ENCODE assay signal across 20 cellular contexts in genomic region chr1:213687802-213688201, GRCh38.
"Had no signal": no experiment of that assay in that cellular context is flagged by ENCODE, and none has a peak within 500 bp of the region (broad histone marks: within the 10 kb centered on the region; RNA-seq: fewer than 3 reads in every experiment).

No MANE protein-coding gene starts in this region.

- H3K9me3 ChIP-seq: gastroesophageal sphincter, lower lobe of right lung, right lobe of liver, testis, upper lobe of left lung had no signal

- H3K4me1 ChIP-seq: gastroesophageal sphincter, lower lobe of right lung, parathyroid adenoma, testis, upper lobe of left lung had no signal

- H3K36me3 Mint-ChIP-seq: immature natural killer cell; natural killer cell treated with Interleukin-12 subunit alpha and Interleukin-12 subunit beta and Interleukin-15 and Interleukin-18, amount 100 ng/mL, for 72 hours; stimulated activated memory B cell treated with anti-CD40 and anti-IgM and Interleukin-4, amounts not matched to agents 10 μg/mL and 1 μg/mL and 100 μg/mL, for 72 hours had no signal

- ATAC-seq: activated CD4-positive, CD25-positive, alpha-beta regulatory T cell treated with anti-CD3 and anti-CD28 coated beads, Interleukin-2, amount 50 U/mL, for 24 hours; activated CD8-positive, alpha-beta T cell treated with anti-CD3 and anti-CD28 coated beads, Interleukin-2, amount 10 ng/mL, durations not matched to agents 7 days and 5 days; gastroesophageal sphincter; lower lobe of right lung; natural killer cell treated with Interleukin-12 subunit alpha and Interleukin-12 subunit beta and Interleukin-15 and Interleukin-18, amount 100 ng/mL, for 72 hours; right lobe of liver had no signal

- H3K27ac Mint-ChIP-seq: activated CD4-positive, alpha-beta T cell treated with anti-CD3 and anti-CD28 coated beads, Interleukin-2, amount 10 ng/mL, durations not matched to agents 7 days and 5 days; activated CD8-positive, alpha-beta T cell treated with anti-CD3 and anti-CD28 coated beads, Interleukin-2, amount 10 ng/mL, durations not matched to agents 7 days and 5 days; activated naive CD4-positive, alpha-beta T cell treated with anti-CD3 and anti-CD28 coated beads for 36 hours; activated T-cell treated with anti-CD3 and anti-CD28 coated beads, Interleukin-2, amount 50 U/mL, for 24 hours; activated T-helper 2 cell treated with anti-CD3 and anti-CD28 coated beads, Interferon-gamma antibody, Interleukin-2, Interleukin-4, amounts not matched to agents 10 μg/mL and 5 μg/mL and 100 μg/mL, durations not matched to agents 14 hours and 24 hours and 36 hours; immature natural killer cell; natural killer cell treated with Interleukin-12 subunit alpha and Interleukin-12 subunit beta and Interleukin-15 and Interleukin-18, amount 100 ng/mL, for 72 hours; stimulated activated memory B cell treated with anti-CD40 and anti-IgM and Interleukin-4, amounts not matched to agents 10 μg/mL and 1 μg/mL and 100 μg/mL, for 72 hours; T-helper 2 cell treated with Interferon-gamma antibody and Interleukin-4, amounts not matched to agents 5 μg/mL and 100 μg/mL, for 36 hours had no signal

- H3K36me3 ChIP-seq: gastroesophageal sphincter, lower lobe of right lung, right lobe of liver, upper lobe of left lung had no signal

- H3K27me3 Mint-ChIP-seq: activated CD4-positive, alpha-beta T cell treated with anti-CD3 and anti-CD28 coated beads, Interleukin-2, amount 10 ng/mL, durations not matched to agents 7 days and 5 days; activated T-cell treated with anti-CD3 and anti-CD28 coated beads, Interleukin-2, amount 50 U/mL, for 24 hours; stimulated activated memory B cell treated with anti-CD40 and anti-IgM and Interleukin-4, amounts not matched to agents 10 μg/mL and 1 μg/mL and 100 μg/mL, for 72 hours had no signal

- H3K4me1 Mint-ChIP-seq: activated CD4-positive, alpha-beta T cell treated with anti-CD3 and anti-CD28 coated beads, Interleukin-2, amount 10 ng/mL, durations not matched to agents 7 days and 5 days; central memory CD8-positive, alpha-beta T cell; immature natural killer cell; stimulated activated memory B cell treated with anti-CD40 and anti-IgM and Interleukin-4, amounts not matched to agents 10 μg/mL and 1 μg/mL and 100 μg/mL, for 72 hours had no signal

- H3K9me3 Mint-ChIP-seq: activated CD4-positive, alpha-beta T cell treated with anti-CD3 and anti-CD28 coated beads, Interleukin-2, amount 10 ng/mL, durations not matched to agents 7 days and 5 days; activated naive CD4-positive, alpha-beta T cell treated with anti-CD3 and anti-CD28 coated beads for 36 hours; activated T-cell treated with anti-CD3 and anti-CD28 coated beads, Interleukin-2, amount 50 U/mL, for 24 hours; activated T-helper 2 cell treated with anti-CD3 and anti-CD28 coated beads, Interferon-gamma antibody, Interleukin-2, Interleukin-4, amounts not matched to agents 10 μg/mL and 5 μg/mL and 100 μg/mL, durations not matched to agents 14 hours and 24 hours and 36 hours; natural killer cell treated with Interleukin-12 subunit alpha and Interleukin-12 subunit beta and Interleukin-15 and Interleukin-18, amount 100 ng/mL, for 72 hours; stimulated activated memory B cell treated with anti-CD40 and anti-IgM and Interleukin-4, amounts not matched to agents 10 μg/mL and 1 μg/mL and 100 μg/mL, for 72 hours; T-helper 2 cell treated with Interferon-gamma antibody and Interleukin-4, amounts not matched to agents 5 μg/mL and 100 μg/mL, for 36 hours had no signal

- DNase-seq: activated CD4-positive, alpha-beta T cell treated with anti-CD3 and anti-CD28 coated beads, Interleukin-2, amount 10 ng/mL, durations not matched to agents 7 days and 5 days; activated CD8-positive, alpha-beta T cell treated with anti-CD3 and anti-CD28 coated beads, Interleukin-2, amount 10 ng/mL, durations not matched to agents 7 days and 5 days; activated naive CD4-positive, alpha-beta T cell treated with anti-CD3 and anti-CD28 coated beads for 36 hours; activated T-cell treated with anti-CD3 and anti-CD28 coated beads, Interleukin-2, amount 50 U/mL, for 24 hours; immature natural killer cell; lower lobe of right lung; right lobe of liver; stimulated activated CD4-positive, alpha-beta T cell treated with anti-CD3 and anti-CD28 coated beads, Interleukin-4, amount 100 ng/mL, for 4 hours; testis; upper lobe of left lung had no signal

- H3K4me3 Mint-ChIP-seq: activated CD4-positive, alpha-beta T cell treated with anti-CD3 and anti-CD28 coated beads, Interleukin-2, amount 10 ng/mL, durations not matched to agents 7 days and 5 days; activated CD8-positive, alpha-beta T cell treated with anti-CD3 and anti-CD28 coated beads, Interleukin-2, amount 10 ng/mL, durations not matched to agents 7 days and 5 days; activated naive CD4-positive, alpha-beta T cell treated with anti-CD3 and anti-CD28 coated beads for 36 hours; activated T-cell treated with anti-CD3 and anti-CD28 coated beads, Interleukin-2, amount 50 U/mL, for 24 hours; central memory CD8-positive, alpha-beta T cell; immature natural killer cell; natural killer cell treated with Interleukin-12 subunit alpha and Interleukin-12 subunit beta and Interleukin-15 and Interleukin-18, amount 100 ng/mL, for 72 hours; stimulated activated memory B cell treated with anti-CD40 and anti-IgM and Interleukin-4, amounts not matched to agents 10 μg/mL and 1 μg/mL and 100 μg/mL, for 72 hours; T-helper 2 cell treated with Interferon-gamma antibody and Interleukin-4, amounts not matched to agents 5 μg/mL and 100 μg/mL, for 36 hours had no signal

- H3K4me3 ChIP-seq: coronary artery, gastroesophageal sphincter, lower lobe of right lung, right lobe of liver, smooth muscle cell, testis, upper lobe of left lung had no signal

- H3K27ac ChIP-seq: coronary artery, gastroesophageal sphincter, lower lobe of right lung, parathyroid adenoma, right lobe of liver, testis, upper lobe of left lung had no signal

- H3K27me3 ChIP-seq: right lobe of liver, testis, upper lobe of left lung had no signal
